ENCODE assay signal across 11 cellular contexts in genomic region chr4:40991908-40992307, GRCh38.
DNase-seq lines count a peak whose midpoint lies in the region; ATAC-seq, FAIRE-seq and TF ChIP-seq lines count a peak whose summit lies in the region.
"Had no signal": no experiment of that assay in that cellular context is flagged by ENCODE, and none has a peak within 500 bp of the region (broad histone marks: within the 10 kb centered on the region; RNA-seq: fewer than 3 reads in every experiment).

No MANE protein-coding gene starts in this region.

- TF ChIP-seq RAD21 in GM12878 (IDR thresholded peaks at IDR 0.05; ENCODE audit: insufficient read depth, low read depth, low read length): 0 out of 2 replicates have a peak, but pooled peaks have one; percentile 10

- TF ChIP-seq CTCF in GM12878 (IDR thresholded peaks at IDR 0.05 in 2 of 3, conservative IDR thresholded peaks at IDR 0.05 in 1 of 3; ENCODE audit: control insufficient read depth in 2 of 3, extremely low read depth in 1 of 3, insufficient read depth in 1 of 3, low read depth in 3 of 3, low read length in 3 of 3) (no peak), right atrium auricular region (IDR thresholded peaks at IDR 0.05) (no peak)

- H3K4me1 ChIP-seq in GM12878 (ENCODE audit: control insufficient read depth, insufficient read depth, low read length) (peaks cover 38% of the 10 kb centered on the region), right atrium auricular region (peaks cover 0 to 19% of the 10 kb centered on the region in 2 donors)

- intact Hi-C loops in GM12878 (cut with micrococcal nuclease; ENCODE audit: unreplicated experiment): no loop called here

- peak overlapping the region; percentile 9 for H2AFZ ChIP-seq in GM12878 (ENCODE audit: control insufficient read depth, low read depth, low read length)

- H3K27me3 ChIP-seq in GM12878 (replicated peaks in 1 of 2; ENCODE audit: control insufficient read depth in 2 of 2, insufficient read depth in 2 of 2, low read length in 1 of 2) (no peaks in the 10 kb centered on the region), right atrium auricular region (no peaks in the 10 kb centered on the region)

- SMC1A ChIA-PET in GM12878 (lab: Charles Lee; ENCODE audit: uncharacterized antibody, unreplicated experiment): interaction anchor here (0.6 to 5.0 kb wide), 21 partner anchors 10 to 371 kb away, joined by 3 to 47 read pairs (median 4); partner anchors contain the start of gene APBB2

- CTCF ChIA-PET in GM12878 (lab: Yijun Ruan, JAX): interaction anchor here (0.6 to 5.4 kb wide), 8 partner anchors 10 to 550 kb away, joined by 3 to 98 read pairs (median 4); partner anchors contain the start of gene APBB2

- peak; percentile 83 for FAIRE-seq in GM12892 (lab: Jason Lieb, UNC)
- peak; percentile 78 for FAIRE-seq in GM12878 (lab: Jason Lieb, UNC)

- POLR2A ChIA-PET in GM12878 (lab: Charles Lee): interaction anchor here (0.5 to 1.5 kb wide), 6 partner anchors 14 to 221 kb away, joined by 3 to 4 read pairs (median 3); no protein-coding TSS in a partner anchor

- H3K36me3 ChIP-seq in GM12878 (ENCODE audit: control insufficient read depth in 2 of 2, insufficient read depth in 2 of 2, low read length in 1 of 2) (no peaks in the 10 kb centered on the region), right atrium auricular region (no peaks in the 10 kb centered on the region)

- no peaks in the 10 kb centered on the region for H4K20me1 ChIP-seq in GM12878 (ENCODE audit: control insufficient read depth, insufficient read depth)

- no peak for DNase-seq in GM12892 (ENCODE audit: insufficient read length)
- DNase-seq in GM12878 (ENCODE audit: low read depth, low spot score): peak; percentile 85
- no peak for DNase-seq in DMS153 (lab: John Stamatoyannopoulos, UW)
- no peak for DNase-seq in right atrium auricular region (ENCODE audit: low spot score)
- DNase-seq in NCI-H146 (lab: John Stamatoyannopoulos, UW): no peak
- no peak for DNase-seq in SKM-1 treated with dmso at 0.1 percent for 144 hours (lab: John Stamatoyannopoulos, UW; ENCODE audit: unreplicated experiment)
- DNase-seq: glutamatergic neuron, NCI-H524 had no signal

- H3K9me3 ChIP-seq in GM12878 (replicated peaks; ENCODE audit: control insufficient read depth, insufficient read depth, low read length) (no peaks in the 10 kb centered on the region), right atrium auricular region (no peaks in the 10 kb centered on the region)

- ATAC-seq in GM21367 (IDR thresholded peaks at IDR 0.05; ENCODE audit: unreplicated experiment) (peak; percentile 59), HG03066 (IDR thresholded peaks at IDR 0.05; ENCODE audit: low read depth, unreplicated experiment) (peak; percentile 51), GM12878 (peak; percentile 73)
- ATAC-seq: activated CD4-positive, alpha-beta T cell treated with anti-CD3 and anti-CD28 coated beads for 36 hours had no signal

- RAD21 ChIA-PET in GM12878 (lab: Charles Lee; ENCODE audit: unreplicated experiment): interaction anchor here (0.8 to 4.1 kb wide), 12 partner anchors 12 to 323 kb away, joined by 3 to 27 read pairs (median 5); partner anchors contain the start of gene APBB2

- H3K27ac ChIP-seq in GM12878 (ENCODE audit: control insufficient read depth, insufficient read depth) (peak overlapping the region; percentile 98), right atrium auricular region (no peak overlapping the region)

- H3K79me2 ChIP-seq in GM12878 (ENCODE audit: control insufficient read depth, insufficient read depth, low read length): no peaks in the 10 kb centered on the region; the same call in none of the 2 replicates

- H3K9ac ChIP-seq in GM12878 (ENCODE audit: control insufficient read depth, insufficient read depth, low read length): peak overlapping the region; percentile 71

- BruUV-seq in GM12878 (replicated peaks; lab: Mats Ljungman, UMichigan): no TSS peak

- in situ Hi-C loops in GM12878 (cut with MboI): no loop called here

- TF ChIP-seq EP300 in GM12878 (IDR thresholded peaks at IDR 0.05; ENCODE audit: borderline replicate concordance in 1 of 2, control insufficient read depth in 1 of 2, low read depth in 2 of 2, low read length in 2 of 2): peak; percentile 63 to 70

- TF ChIP-seq POLR2A in GM12892 (IDR thresholded peaks at IDR 0.05; ENCODE audit: low read depth, low read length) (no peak), GM12878 (IDR thresholded peaks at IDR 0.05; ENCODE audit: low read depth, low read length) (no peak)

- 0% methylated on average over 3 of the region's 3 CpGs for WGBS in GM12878 (ENCODE audit: insufficient coverage, insufficient replicate concordance, low lambda C conversion rate, missing lambda C conversion rate)

- peak overlapping the region; percentile 87 for H3K4me2 ChIP-seq in GM12878 (ENCODE audit: control insufficient read depth, insufficient read depth)

- H3K4me3 ChIP-seq in GM12878 (0 out of 2 replicates have a peak overlapping the region, but pooled peaks have one; percentile 8), right atrium auricular region (no peak overlapping the region)

TF ChIP-seq in GM12878, 131 proteins besides CTCF, POLR2A, EP300 and RAD21 (continues in another document):
- TF ChIP-seq HDAC6 (IDR thresholded peaks at IDR 0.05; ENCODE audit: unreplicated experiment) (no peak), EZH2 (IDR thresholded peaks at IDR 0.05; ENCODE audit: borderline replicate concordance, control insufficient read depth, low read depth, low read length) (no peak), RELA (IDR thresholded peaks at IDR 0.05; ENCODE audit: borderline replicate concordance, partially characterized antibody) (no peak), WRNIP1 (IDR thresholded peaks at IDR 0.05; ENCODE audit: borderline replicate concordance, low read depth, low read length) (no peak), SMARCA5 (IDR thresholded peaks at IDR 0.05) (no peak), KLF5 (IDR thresholded peaks at IDR 0.05; ENCODE audit: partially characterized antibody) (no peak), SMAD5 (IDR thresholded peaks at IDR 0.05; ENCODE audit: low read depth) (no peak), CHD2 (IDR thresholded peaks at IDR 0.05; ENCODE audit: borderline replicate concordance, low read depth, low read length) (no peak), SP1 (IDR thresholded peaks at IDR 0.05; ENCODE audit: low read depth, low read length) (peak; percentile 11), RUNX3 (IDR thresholded peaks at IDR 0.05; ENCODE audit: low read length) (peak; percentile 81), MTA2 (IDR thresholded peaks at IDR 0.05; ENCODE audit: low read depth) (peak; percentile 66), ZBTB4 (CRISPR knock-in tag; IDR thresholded peaks at IDR 0.05) (no peak), NR2C2 (IDR thresholded peaks at IDR 0.05; ENCODE audit: borderline replicate concordance, control insufficient read depth, insufficient read length, low read depth) (no peak), BHLHE40 (IDR thresholded peaks at IDR 0.05; ENCODE audit: borderline replicate concordance in 1 of 2, low read depth in 2 of 2, low read length in 1 of 2) (peak; percentile 29 to 41; a peak in 1 of 4 replicates), TARDBP (IDR thresholded peaks at IDR 0.05; ENCODE audit: borderline replicate concordance) (no peak), IRF3 (IDR thresholded peaks at IDR 0.05) (no peak)
